Comparison of ENCODE assay signal across 8 cellular contexts in genomic region chr1:37553927-37554808, GRCh38. TPM values are rescaled to one million over a fixed set of nuclear protein-coding genes. Genes with fewer than 3 reads are reported as not detected.
A peak's percentile ranks its signal among the peaks of the same experiment; 100 is the strongest.
DNase-seq lines count a peak whose midpoint lies in the region; ATAC-seq and TF ChIP-seq lines count a peak whose summit lies in the region.

Gene SNIP1 (minus strand): TSS chr1:37554293. CDS start chr1:37554229, 64 bp downstream.

- H4K20me1 ChIP-seq in KMS-11 (ENCODE audit: insufficient read depth), result no peaks in the 10 kb centered on the region

- BruUV-seq in Panc1 (replicated peaks; lab: Mats Ljungman, UMichigan), result no TSS peak

- H3K27ac Mint-ChIP-seq in activated T-cell treated with anti-CD3 and anti-CD28 coated beads, Interleukin-2, amount 50 U/mL, for 24 hours, result peak within 1 kb of the TSS; percentile 98

- H3K4me2 ChIP-seq in KMS-11, result peak within 1 kb of the TSS; percentile 93

- POLR2A ChIA-PET in Panc1 (lab: Charles Lee), result interaction anchor here (0.6 to 0.7 kb wide), 3 partner anchors 21 to 586 kb away, joined by 3 to 5 read pairs (median 3); no protein-coding TSS in a partner anchor

- H3K9me3 Mint-ChIP-seq in activated T-cell treated with anti-CD3 and anti-CD28 coated beads, Interleukin-2, amount 50 U/mL, for 24 hours, result no peaks in the 10 kb centered on the region

- peaks cover 6% of the 10 kb centered on the region; the same call in 1 of the 2 replicates for H3K9me3 ChIP-seq in Panc1 (ENCODE audit: control insufficient read depth, insufficient read depth, low read depth, low read length)
- H3K9me3 ChIP-seq in esophagus (ENCODE audit: control insufficient read depth in 2 of 2, insufficient read depth in 1 of 2, low read depth in 1 of 2, low read length in 1 of 2), result no peaks in the 10 kb centered on the region
- H3K9me3 ChIP-seq in mucosa of stomach (ENCODE audit: control insufficient read depth, low read length), result no peaks in the 10 kb centered on the region

- peak within 1 kb of the TSS; percentile 85 for H2AFZ ChIP-seq in KMS-11 (ENCODE audit: low read depth)

- H3K4me3 Mint-ChIP-seq in activated T-cell treated with anti-CD3 and anti-CD28 coated beads, Interleukin-2, amount 50 U/mL, for 24 hours, result peak within 1 kb of the TSS; percentile 98

- H3K27ac ChIP-seq in KMS-11 (peak within 1 kb of the TSS; percentile 47), Panc1 (ENCODE audit: low read length) (peak within 1 kb of the TSS; percentile 64), esophagus (ENCODE audit: low read depth in 2 of 2, low read length in 1 of 2) (peak within 1 kb of the TSS; percentile 75 to 96)

- peak within 1 kb of the TSS; percentile 87 for H3K4me3 ChIP-seq in KMS-11 (IDR thresholded peaks at IDR 0.05; ENCODE audit: insufficient read depth, low read depth, low read length)
- H3K4me3 ChIP-seq in Panc1 (ENCODE audit: low read depth in 2 of 2, low read length in 2 of 2), result peak within 1 kb of the TSS; percentile 83 to 94
- peak within 1 kb of the TSS; percentile 92 to 94 for H3K4me3 ChIP-seq in esophagus (ENCODE audit: low read depth in 1 of 2, low read length in 2 of 2)
- H3K4me3 ChIP-seq in mucosa of stomach (ENCODE audit: low read length), result peak within 1 kb of the TSS; percentile 78

- 12 to 13% methylated on average over 53 to 54 of the region's 54 CpGs for WGBS in esophagus, 2 donors

- in situ Hi-C loops in Caki2 (cut with HindIII; ENCODE audit: low pct_unique_long_range_greater_than_20kb, low sequenced_read_pairs) (no loop called here), Panc1 (cut with HindIII; ENCODE audit: low pct_unique_long_range_greater_than_20kb, low sequenced_read_pairs) (no loop called here)

- peaks cover 48% of the 10 kb centered on the region for H3K4me1 Mint-ChIP-seq in activated T-cell treated with anti-CD3 and anti-CD28 coated beads, Interleukin-2, amount 50 U/mL, for 24 hours (ENCODE audit: low read depth)

- H3K9ac ChIP-seq in KMS-11 (peak within 1 kb of the TSS; percentile 59), mucosa of stomach (ENCODE audit: low read length) (peak within 1 kb of the TSS; percentile 90)

- no peaks in the 10 kb centered on the region for H3K36me3 ChIP-seq in KMS-11 (ENCODE audit: insufficient read depth)
- H3K36me3 ChIP-seq in Panc1 (ENCODE audit: control insufficient read depth, insufficient read depth, low read length), result peaks cover 14% of the 10 kb centered on the region
- no peaks in the 10 kb centered on the region for H3K36me3 ChIP-seq in esophagus (ENCODE audit: control insufficient read depth in 2 of 2, insufficient read depth in 2 of 2, low read length in 1 of 2)
- H3K36me3 ChIP-seq in mucosa of stomach (ENCODE audit: control insufficient read depth, insufficient read depth, low read length), result no peaks in the 10 kb centered on the region

- peaks cover 35% of the 10 kb centered on the region for H3K4me1 ChIP-seq in KMS-11 (ENCODE audit: low read depth, poor library complexity, severe bottlenecking)
- H3K4me1 ChIP-seq in Panc1 (ENCODE audit: control insufficient read depth, insufficient read depth, low read length), result peaks cover 9% of the 10 kb centered on the region; the same call in 1 of the 2 replicates
- H3K4me1 ChIP-seq in esophagus (ENCODE audit: control insufficient read depth in 2 of 2, insufficient read depth in 2 of 2, low read length in 1 of 2), result peaks cover 0 to 12% of the 10 kb centered on the region in 2 donors
- H3K4me1 ChIP-seq in mucosa of stomach (ENCODE audit: control insufficient read depth, insufficient read depth, low read length), result peaks cover 16% of the 10 kb centered on the region

- DNase-seq in Caki2 (ENCODE audit: low read depth) (peak; percentile 81), Panc1 (ENCODE audit: low read depth, low spot score) (peak; percentile 75)
- DNase-seq in activated T-cell treated with anti-CD3 and anti-CD28 coated beads, Interleukin-2, amount 50 U/mL, for 24 hours, result peak; percentile 90
- DNase-seq in stimulated activated CD8-positive, alpha-beta memory T cell treated with anti-CD3 and anti-CD28 coated beads, Interleukin-4, amount 100 ng/mL, for 48 hours, result peak; percentile 91

- ATAC-seq in GM21529 (IDR thresholded peaks at IDR 0.05; ENCODE audit: unreplicated experiment) (peak; percentile 91), Panc1 (peak; percentile 98)

- H3K27me3 Mint-ChIP-seq in activated T-cell treated with anti-CD3 and anti-CD28 coated beads, Interleukin-2, amount 50 U/mL, for 24 hours, result peaks cover 6% of the 10 kb centered on the region

- TF ChIP-seq CTCF in KMS-11 (conservative IDR thresholded peaks at IDR 0.05; ENCODE audit: low read depth, low read length), result no peak
- TF ChIP-seq CTCF in Panc1 (IDR thresholded peaks at IDR 0.05), result no peak

- H3K27me3 ChIP-seq in KMS-11 (ENCODE audit: insufficient read depth, low read depth) (no peaks in the 10 kb centered on the region), Panc1 (ENCODE audit: control insufficient read depth, insufficient read depth, low read length) (no peaks in the 10 kb centered on the region), esophagus (ENCODE audit: control insufficient read depth in 1 of 2, insufficient read depth in 2 of 2, low read length in 2 of 2) (no peaks in the 10 kb centered on the region), mucosa of stomach (ENCODE audit: control insufficient read depth, insufficient read depth, low read length) (no peaks in the 10 kb centered on the region)

- H3K79me2 ChIP-seq in KMS-11 (ENCODE audit: insufficient read depth, low read depth), result peaks cover 27% of the 10 kb centered on the region

- CTCF ChIA-PET in Panc1 (lab: Charles Lee), result interaction anchor here (0.6 to 1.0 kb wide), 2 partner anchors 67 to 228 kb away, joined by 3 read pairs; no protein-coding TSS in a partner anchor

- intact Hi-C loops in Panc1 (cut with micrococcal nuclease; ENCODE audit: unreplicated experiment), result no loop called here

- peaks cover 45% of the 10 kb centered on the region for H3K36me3 Mint-ChIP-seq in activated T-cell treated with anti-CD3 and anti-CD28 coated beads, Interleukin-2, amount 50 U/mL, for 24 hours (ENCODE audit: low read depth)

RNA-seq across cellular contexts. Expression of gene SNIP1, which starts in this region (rescaled TPM):
- total RNA-seq in Caki2 (2014; rRNA removed; shearing (Covaris generic); ENCODE audit: low replicate concordance), result 9.1 and 24.2 TPM in 2 replicates
- 21.4 TPM for total RNA-seq in Panc1 (2021; ENCODE audit: unreplicated experiment)
- polyA plus RNA-seq in Panc1 (2012; ENCODE audit: insufficient read length), result 22.6 TPM
- polyA plus RNA-seq in esophagus, result 1 to 10 TPM; 3.6 to 4.3 TPM

Comparison
In these comparisons a context has a peak if more than half of its experiments do, and no peak if none do; other contexts are left out.
1. Peak in every context shown above with its lines: DNase-seq, ATAC-seq, H3K4me3 ChIP-seq and H3K27ac ChIP-seq.